Comparison of ENCODE assay signal across 23 cellular contexts in genomic region chr2:99389371-99389770, GRCh38. TPM values are rescaled to one million over a fixed set of nuclear protein-coding genes. Genes with fewer than 3 reads are reported as not detected.
DNase-seq lines count a peak whose midpoint lies in the region; ATAC-seq and TF ChIP-seq lines count a peak whose summit lies in the region.
"Had no signal": no experiment of that assay in that cellular context is flagged by ENCODE, and none has a peak within 500 bp of the region (broad histone marks: within the 10 kb centered on the region; RNA-seq: fewer than 3 reads in every experiment).

No MANE protein-coding gene starts in this region.

- H3K27ac ChIP-seq in GM23248 (peak overlapping the region; percentile 80), brain microvascular endothelial cell (peak overlapping the region; percentile 22), Karpas-422 (ENCODE audit: low read length) (no peak overlapping the region)
- H3K27ac ChIP-seq: A549, HL-60, upper lobe of right lung had no signal

- TF ChIP-seq CTCF in brain microvascular endothelial cell (IDR thresholded peaks at IDR 0.05; ENCODE audit: low read depth, low read length, missing control alignments), result no peak

- H3K27me3 ChIP-seq in GM23248 (replicated peaks; ENCODE audit: insufficient read depth), result no peaks in the 10 kb centered on the region
- no peaks in the 10 kb centered on the region for H3K27me3 ChIP-seq in brain microvascular endothelial cell (replicated peaks)
- no peaks in the 10 kb centered on the region for H3K27me3 ChIP-seq in Karpas-422 (ENCODE audit: low read length)
- H3K27me3 ChIP-seq: upper lobe of right lung had no signal

- peak overlapping the region; percentile 62 for H3K4me2 ChIP-seq in GM23248 (ENCODE audit: unreplicated experiment)
- no peak overlapping the region for H3K4me2 ChIP-seq in Karpas-422 (ENCODE audit: low read depth, low read length, poor library complexity, severe bottlenecking)
- H3K4me2 ChIP-seq: A549 had no signal

- in situ Hi-C loops in GM23248 (cut with MboI) (no loop called here), brain microvascular endothelial cell (cut with HindIII; ENCODE audit: low pct_ligation_motif_present, low sequenced_read_pairs) (no loop called here)

- H3K9ac ChIP-seq in GM23248 (peak overlapping the region; percentile 48), Karpas-422 (ENCODE audit: low read length) (no peak overlapping the region)

- H3K4me1 ChIP-seq in GM23248 (ENCODE audit: insufficient read depth), result peaks cover 17% of the 10 kb centered on the region
- H3K4me1 ChIP-seq in Karpas-422 (ENCODE audit: low read length), result no peaks in the 10 kb centered on the region
- H3K4me1 ChIP-seq: A549, upper lobe of right lung had no signal

- peak; percentile 38 for DNase-seq in A172 (ENCODE audit: low spot score)
- peak; percentile 74 for DNase-seq in GM23248
- DNase-seq in brain microvascular endothelial cell, result no peak
- DNase-seq in left ventricle myocardium superior, result no peak
- no peak for DNase-seq in Karpas-422
- DNase-seq in midbrain (lab: John Stamatoyannopoulos, UW), result no peak
- DNase-seq: activated gamma-delta T cell treated with Interleukin-2 at 50 U/mL for 16 hours; CD8-positive, alpha-beta memory T cell; head of caudate nucleus; KG1; kidney; mesendoderm; NCI-H1092 treated with DMSO at 0.1 percent for 48 hours; NCI-H2107; NCI-H524; stimulated activated CD4-positive, alpha-beta T cell treated with anti-CD3 and anti-CD28 coated beads, Interleukin-15, amount 100 ng/mL, for 24 hours; stimulated activated naive CD8-positive, alpha-beta T cell treated with anti-CD3 and anti-CD28 coated beads, Interleukin-15, Interleukin-2, amounts not matched to agents 100 U/mL and 50 U/mL, for 24 hours; T-helper 2 cell; upper lobe of right lung had no signal

- H3K9me3 ChIP-seq in GM23248 (ENCODE audit: low read depth) (no peaks in the 10 kb centered on the region), Karpas-422 (ENCODE audit: low read length) (no peaks in the 10 kb centered on the region)
- H3K9me3 ChIP-seq: A549, upper lobe of right lung had no signal

- no peaks in the 10 kb centered on the region for H3K9me2 ChIP-seq in GM23248 (ENCODE audit: insufficient read depth)
- H3K9me2 ChIP-seq in Karpas-422 (replicated peaks; ENCODE audit: insufficient read depth, low read length), result no peaks in the 10 kb centered on the region

- H3K36me3 ChIP-seq in GM23248 (ENCODE audit: low read depth) (peaks cover 27% of the 10 kb centered on the region), brain microvascular endothelial cell (replicated peaks) (peaks cover 36% of the 10 kb centered on the region), Karpas-422 (ENCODE audit: insufficient read depth, low read length) (peaks cover 56% of the 10 kb centered on the region; the same call in 1 of the 2 replicates)

- H4K20me1 ChIP-seq in GM23248 (ENCODE audit: insufficient read depth) (no peaks in the 10 kb centered on the region), Karpas-422 (ENCODE audit: insufficient read depth, low read depth, low read length) (no peaks in the 10 kb centered on the region)

- peaks cover 22% of the 10 kb centered on the region for H3F3A ChIP-seq in GM23248 (ENCODE audit: insufficient read depth)

- intact Hi-C loops in left ventricle myocardium superior (cut with micrococcal nuclease), result no loop called here

- H3K4me3 ChIP-seq in GM23248, result no peak overlapping the region; the same call in 1 of the 2 replicates
- H3K4me3 ChIP-seq in brain microvascular endothelial cell (ENCODE audit: low read depth, low read length), result no peak overlapping the region
- no peak overlapping the region for H3K4me3 ChIP-seq in Karpas-422 (ENCODE audit: low read length)
- H3K4me3 ChIP-seq: A549, upper lobe of right lung had no signal

- ATAC-seq in left ventricle myocardium superior (peak; percentile 95), HG03469 (IDR thresholded peaks at IDR 0.05; ENCODE audit: unreplicated experiment) (no peak), HG02571 (IDR thresholded peaks at IDR 0.05; ENCODE audit: unreplicated experiment) (no peak)
- ATAC-seq: A549; stimulated activated naive CD8-positive, alpha-beta T cell treated with anti-CD3 and anti-CD28 coated beads, Interleukin-15, Interleukin-2, amounts not matched to agents 100 U/mL and 50 U/mL, for 24 hours; upper lobe of right lung had no signal

- WGBS in GM23248 (ENCODE audit: low coverage in 1 of 2, low lambda C conversion rate in 2 of 2, missing lambda C conversion rate in 2 of 2), 2 experiments, result 25 to 30% methylated on average over 2 of the region's 2 CpGs

- H3K79me2 ChIP-seq in GM23248 (ENCODE audit: insufficient read depth) (peaks cover 30% of the 10 kb centered on the region), Karpas-422 (ENCODE audit: low read length) (peaks cover 38% of the 10 kb centered on the region)

- H2AFZ ChIP-seq in GM23248 (no peak overlapping the region), Karpas-422 (ENCODE audit: low read length) (no peak overlapping the region)

RNA-seq across cellular contexts. Expression of gene EIF5B, which starts 52.2 kb away (rescaled TPM):
- 17.2 and 19.1 TPM in 2 replicates for total RNA-seq in A172 (2014; rRNA removed; shearing (Covaris generic))
- total RNA-seq in GM23248 (2014; rRNA removed; shearing (Covaris generic)), result 6.7 and 19.5 TPM in 2 replicates
- 27.0 and 27.7 TPM in 2 replicates for polyA plus RNA-seq in GM23248 (2016; fragmentation: Nextera tagmentation; extraction: Ambion mirVana)
- 89.4 TPM for total RNA-seq in left ventricle myocardium superior
- 20.5 and 35.5 TPM in 2 replicates for total RNA-seq in Karpas-422 (2014; rRNA removed; shearing (Covaris generic); ENCODE audit: low replicate concordance)

RNA-seq across cellular contexts. Expression of gene TXNDC9, which starts 53.2 kb away (rescaled TPM):
- 197 and 209 TPM in 2 replicates for total RNA-seq in A172 (2014; rRNA removed; shearing (Covaris generic))
- 63.4 and 75.1 TPM in 2 replicates for total RNA-seq in GM23248 (2014; rRNA removed; shearing (Covaris generic))
- polyA plus RNA-seq in GM23248 (2016; fragmentation: Nextera tagmentation; extraction: Ambion mirVana), result 92.6 and 92.7 TPM in 2 replicates
- total RNA-seq in left ventricle myocardium superior, result 20.8 TPM
- total RNA-seq in Karpas-422 (2014; rRNA removed; shearing (Covaris generic); ENCODE audit: low replicate concordance), result 19.0 and 57.2 TPM in 2 replicates

Comparison
In these comparisons a context has a peak if more than half of its experiments do, and no peak if none do; other contexts are left out.
1. DNase-seq: peak in A172 (single experiment) and GM23248 (single experiment); none in brain microvascular endothelial cell (single experiment), left ventricle myocardium superior (single experiment), Karpas-422 (single experiment) and midbrain (single experiment).